ENCODE assay signal across 19 cellular contexts in the genomic region with DNA sequence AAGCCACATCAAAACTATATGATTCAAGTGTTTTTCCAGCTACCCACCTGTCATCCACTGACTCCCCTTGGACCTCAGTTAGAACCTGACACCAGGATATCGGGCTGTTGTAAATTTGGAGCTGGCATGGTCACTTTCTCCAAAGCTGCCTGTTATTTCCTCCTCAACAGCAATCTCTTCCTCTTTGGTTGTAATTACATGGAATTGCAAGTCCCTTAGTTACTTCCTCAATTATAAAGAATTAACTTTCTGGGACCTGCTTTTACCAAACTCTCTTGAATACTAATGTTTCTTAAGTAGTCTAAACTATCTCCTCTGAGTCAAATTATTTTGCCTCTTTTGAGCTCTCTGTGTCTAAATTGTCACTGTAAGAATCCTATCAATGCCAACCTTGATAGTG.
"Had no signal": no experiment of that assay in that cellular context is flagged by ENCODE, and none has a peak within 500 bp of the region (broad histone marks: within the 10 kb centered on the region; RNA-seq: fewer than 3 reads in every experiment).

No MANE protein-coding gene starts in this region.

- H3K4me3 ChIP-seq: cardiac muscle cell, dorsolateral prefrontal cortex, left lung, suprapubic skin had no signal

- H3K27me3 ChIP-seq: cardiac muscle cell, dorsolateral prefrontal cortex, left lung, suprapubic skin had no signal

- H3K4me3 Mint-ChIP-seq: activated CD4-positive, alpha-beta memory T cell treated with anti-CD3 and anti-CD28 coated beads for 36 hours; activated CD4-positive, alpha-beta T cell treated with anti-CD3 and anti-CD28 coated beads for 36 hours; activated T-cell treated with anti-CD3 and anti-CD28 coated beads, Interleukin-2, amount 50 U/mL, for 24 hours; memory B cell; naive thymus-derived CD8-positive, alpha-beta T cell; stimulated activated naive CD8-positive, alpha-beta T cell treated with anti-CD3 and anti-CD28 coated beads, Interleukin-15, Interleukin-2, amounts not matched to agents 100 ng/mL and 50 ng/mL, for 24 hours had no signal

- H3K27ac Mint-ChIP-seq: activated CD4-positive, alpha-beta memory T cell treated with anti-CD3 and anti-CD28 coated beads for 36 hours; activated CD4-positive, alpha-beta T cell treated with anti-CD3 and anti-CD28 coated beads for 36 hours; activated naive CD4-positive, alpha-beta T cell treated with anti-CD3 and anti-CD28 coated beads, Interleukin-2, amount 50 U/mL, for 72 hours; activated T-cell treated with anti-CD3 and anti-CD28 coated beads, Interleukin-2, amount 50 U/mL, for 24 hours; memory B cell; stimulated activated naive CD8-positive, alpha-beta T cell treated with anti-CD3 and anti-CD28 coated beads, Interleukin-15, Interleukin-2, amounts not matched to agents 100 ng/mL and 50 ng/mL, for 24 hours had no signal

- H3K9me3 Mint-ChIP-seq: memory B cell had no signal

- H3K36me3 ChIP-seq: cardiac muscle cell, left lung, suprapubic skin, WERI-Rb-1 had no signal

- ATAC-seq: left lung; naive thymus-derived CD8-positive, alpha-beta T cell had no signal

- H3K4me1 ChIP-seq: suprapubic skin had no signal

- H3K27ac ChIP-seq: cardiac muscle cell, dorsolateral prefrontal cortex, suprapubic skin, WERI-Rb-1 had no signal

- DNase-seq: activated CD4-positive, alpha-beta memory T cell treated with anti-CD3 and anti-CD28 coated beads for 36 hours; activated CD4-positive, alpha-beta T cell treated with anti-CD3 and anti-CD28 coated beads for 36 hours; activated effector memory CD4-positive, alpha-beta T cell treated with Interleukin-2 at 50 U/mL for 16 hours; activated T-cell treated with anti-CD3 and anti-CD28 coated beads, Interleukin-2, amount 50 U/mL, for 24 hours; dorsolateral prefrontal cortex; kidney; left lung; retina; stimulated activated CD4-positive, alpha-beta T cell treated with anti-CD3 and anti-CD28 coated beads, Interleukin-4, amount 100 ng/mL, for 24 hours; stimulated activated CD8-positive, alpha-beta memory T cell treated with anti-CD3 and anti-CD28 coated beads, Interleukin-4, amount 100 ng/mL, for 48 hours; T1000; trophoblast cell; WERI-Rb-1 had no signal

- H3K27me3 Mint-ChIP-seq: activated CD4-positive, alpha-beta memory T cell treated with anti-CD3 and anti-CD28 coated beads for 36 hours; activated CD4-positive, alpha-beta T cell treated with anti-CD3 and anti-CD28 coated beads for 36 hours; activated T-cell treated with anti-CD3 and anti-CD28 coated beads, Interleukin-2, amount 50 U/mL, for 24 hours; memory B cell; naive thymus-derived CD8-positive, alpha-beta T cell; stimulated activated naive CD8-positive, alpha-beta T cell treated with anti-CD3 and anti-CD28 coated beads, Interleukin-15, Interleukin-2, amounts not matched to agents 100 ng/mL and 50 ng/mL, for 24 hours had no signal
